In the genomic region with DNA sequence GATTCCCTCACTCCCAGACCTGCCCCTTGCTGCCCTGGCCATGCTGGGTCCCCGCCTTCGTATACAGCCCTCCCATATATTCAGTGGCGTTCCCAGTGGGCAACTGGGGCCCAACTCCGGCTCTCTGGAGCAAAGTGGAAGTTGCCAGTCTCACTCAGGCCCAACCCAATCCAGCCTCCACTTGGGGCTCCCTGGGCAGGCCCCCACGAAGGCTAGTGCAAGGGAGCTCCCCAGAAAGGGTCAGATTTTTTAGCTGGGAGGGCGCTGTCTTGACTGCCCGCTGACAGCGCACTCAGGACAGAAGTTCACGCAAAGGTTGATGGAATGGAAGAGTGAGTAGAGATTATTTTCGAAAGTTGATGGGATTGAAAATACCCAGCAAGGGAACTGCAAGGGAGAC, we compare ENCODE assay signal across 18 cellular contexts. TPM values are rescaled to one million over a fixed set of nuclear protein-coding genes. Genes with fewer than 3 reads are reported as not detected.
A peak's percentile ranks its signal among the peaks of the same experiment; 100 is the strongest.
DNase-seq lines count a peak whose midpoint lies in the region; ATAC-seq and TF ChIP-seq lines count a peak whose summit lies in the region.
"Had no signal": no experiment of that assay in that cellular context is flagged by ENCODE, and none has a peak within 500 bp of the region (broad histone marks: within the 10 kb centered on the region; RNA-seq: fewer than 3 reads in every experiment).

No MANE protein-coding gene starts in this region.

- H3K9me3 ChIP-seq in CD4-positive, CD25-positive, alpha-beta regulatory T cell (ENCODE audit: control insufficient read depth in 2 of 2, low read length in 2 of 2): no peaks in the 10 kb centered on the region
- H3K9me3 ChIP-seq in GM23248 (ENCODE audit: low read depth): no peaks in the 10 kb centered on the region
- no peaks in the 10 kb centered on the region for H3K9me3 ChIP-seq in endodermal cell (ENCODE audit: control insufficient read depth, low read length)
- H3K9me3 ChIP-seq: body of pancreas, MG63 had no signal

- H3K4me3 ChIP-seq in CD4-positive, CD25-positive, alpha-beta regulatory T cell (ENCODE audit: low read depth, low read length): no peak overlapping the region
- H3K4me3 ChIP-seq in GM23248: peak overlapping the region; percentile 41; the same call in 1 of the 2 replicates
- H3K4me3 ChIP-seq in endodermal cell (ENCODE audit: low read length): no peak overlapping the region
- H3K4me3 ChIP-seq: body of pancreas, MG63 had no signal

- H3K27ac Mint-ChIP-seq in CD4-positive, CD25-positive, alpha-beta regulatory T cell: no peak overlapping the region
- H3K27ac Mint-ChIP-seq in endodermal cell: no peak overlapping the region
- H3K27ac Mint-ChIP-seq in osteocyte (ENCODE audit: unreplicated experiment): no peak overlapping the region

- H3K9me2 ChIP-seq in GM23248 (ENCODE audit: insufficient read depth): no peaks in the 10 kb centered on the region

- peaks cover 0 to 3% (median 0%) of the 10 kb centered on the region in 7 donors for H3K9me3 Mint-ChIP-seq in CD4-positive, CD25-positive, alpha-beta regulatory T cell
- H3K9me3 Mint-ChIP-seq in endodermal cell (no peaks in the 10 kb centered on the region), osteocyte (ENCODE audit: unreplicated experiment) (no peaks in the 10 kb centered on the region)

- H3K9ac ChIP-seq in GM23248 (no peak overlapping the region), endodermal cell (ENCODE audit: extremely low read depth, low read length, poor library complexity, severe bottlenecking) (no peak overlapping the region)

- no peaks in the 10 kb centered on the region for H3K79me2 ChIP-seq in GM23248 (ENCODE audit: insufficient read depth)

- peak overlapping the region; percentile 57 to 82 (median 68) for H3K4me3 Mint-ChIP-seq in CD4-positive, CD25-positive, alpha-beta regulatory T cell
- H3K4me3 Mint-ChIP-seq in endodermal cell (peak overlapping the region; percentile 57), osteocyte (ENCODE audit: unreplicated experiment) (no peak overlapping the region)

- H3K27me3 ChIP-seq in CD4-positive, CD25-positive, alpha-beta regulatory T cell (ENCODE audit: control insufficient read depth, insufficient read depth, low read length): no peaks in the 10 kb centered on the region
- H3K27me3 ChIP-seq in GM23248 (replicated peaks; ENCODE audit: insufficient read depth) (no peaks in the 10 kb centered on the region), endodermal cell (ENCODE audit: control insufficient read depth, insufficient read depth, low read length, poor library complexity, severe bottlenecking) (no peaks in the 10 kb centered on the region)
- H3K27me3 ChIP-seq: body of pancreas, MG63 had no signal

- H2AFZ ChIP-seq in GM23248: no peak overlapping the region

- peaks cover 7% of the 10 kb centered on the region for H3K36me3 ChIP-seq in CD4-positive, CD25-positive, alpha-beta regulatory T cell (ENCODE audit: control insufficient read depth, insufficient read depth, low read length)
- peaks cover 10% of the 10 kb centered on the region; the same call in 1 of the 2 replicates for H3K36me3 ChIP-seq in GM23248 (ENCODE audit: low read depth)
- H3K36me3 ChIP-seq in endodermal cell (ENCODE audit: control insufficient read depth, insufficient read depth, low read length): peaks cover 43% of the 10 kb centered on the region

- H3K36me3 Mint-ChIP-seq in CD4-positive, CD25-positive, alpha-beta regulatory T cell: peaks cover 9% of the 10 kb centered on the region
- H3K36me3 Mint-ChIP-seq in endodermal cell (ENCODE audit: low read depth) (peaks cover 15% of the 10 kb centered on the region), osteocyte (ENCODE audit: unreplicated experiment) (peaks cover 15% of the 10 kb centered on the region)

- DNase-seq in CD4-positive, CD25-positive, alpha-beta regulatory T cell: no peak
- no peak for DNase-seq in GM23248
- no peak for DNase-seq in endodermal cell
- DNase-seq in osteocyte (ENCODE audit: extremely low spot score, unreplicated experiment): peak; percentile 72
- no peak for DNase-seq in AML-193 (lab: John Stamatoyannopoulos, UW)
- DNase-seq in NCI-H2196 (lab: John Stamatoyannopoulos, UW; ENCODE audit: unreplicated experiment): no peak
- DNase-seq: GF-D8; mammary epithelial cell; MG63; NCI-H2227 treated with DMSO at 0.1 percent for 48 hours; OCI-M1; stimulated activated CD4-positive, alpha-beta T cell treated with anti-CD3 and anti-CD28 coated beads, Interleukin-4, amount 100 ng/mL, for 4 hours had no signal

- no peak for ATAC-seq in CD4-positive, CD25-positive, alpha-beta regulatory T cell (ENCODE audit: low read depth in 2 of 2)
- ATAC-seq in GM19035 (IDR thresholded peaks at IDR 0.05; ENCODE audit: unreplicated experiment) (no peak), HG03521 (IDR thresholded peaks at IDR 0.05; ENCODE audit: unreplicated experiment) (no peak)
- ATAC-seq: HCT116 had no signal

- peaks cover 14 to 58% (median 31%) of the 10 kb centered on the region in 4 donors for H3K4me1 Mint-ChIP-seq in CD4-positive, CD25-positive, alpha-beta regulatory T cell
- H3K4me1 Mint-ChIP-seq in endodermal cell (peaks cover 27% of the 10 kb centered on the region), osteocyte (ENCODE audit: unreplicated experiment) (peaks cover 5% of the 10 kb centered on the region)

- no peaks in the 10 kb centered on the region; the same call in 1 of the 2 replicates for H3F3A ChIP-seq in GM23248 (ENCODE audit: insufficient read depth)

- H3K27me3 Mint-ChIP-seq in CD4-positive, CD25-positive, alpha-beta regulatory T cell: no peaks in the 10 kb centered on the region
- peaks cover 12% of the 10 kb centered on the region for H3K27me3 Mint-ChIP-seq in endodermal cell (ENCODE audit: insufficient read depth)
- no peaks in the 10 kb centered on the region for H3K27me3 Mint-ChIP-seq in osteocyte (ENCODE audit: unreplicated experiment)

- TF ChIP-seq CTCF in endodermal cell (conservative IDR thresholded peaks at IDR 0.05) (no peak), osteocyte (IDR thresholded peaks at IDR 0.05) (no peak)

- H3K4me2 ChIP-seq in GM23248 (ENCODE audit: unreplicated experiment): peak overlapping the region; percentile 68

- WGBS in GM23248 (ENCODE audit: low coverage in 1 of 2, low lambda C conversion rate in 2 of 2, missing lambda C conversion rate in 2 of 2), 2 experiments: 79 to 84% methylated on average over 9 to 10 of the region's 10 CpGs
- WGBS in endodermal cell (ENCODE audit: insufficient coverage in 1 of 2, insufficient read length in 1 of 2), 2 experiments: 95 to 96% methylated on average over 6 to 10 of the region's 10 CpGs

- H3K4me1 ChIP-seq in CD4-positive, CD25-positive, alpha-beta regulatory T cell (ENCODE audit: control insufficient read depth, insufficient read depth, low read length, poor library complexity, severe bottlenecking): peaks cover 31% of the 10 kb centered on the region
- H3K4me1 ChIP-seq in GM23248 (ENCODE audit: insufficient read depth) (no peaks in the 10 kb centered on the region; the same call in 1 of the 2 replicates), endodermal cell (ENCODE audit: control insufficient read depth, insufficient read depth, low read length) (peaks cover 25% of the 10 kb centered on the region)

- H4K20me1 ChIP-seq in GM23248 (ENCODE audit: insufficient read depth): no peaks in the 10 kb centered on the region

- no peak overlapping the region for H3K27ac ChIP-seq in CD4-positive, CD25-positive, alpha-beta regulatory T cell (ENCODE audit: insufficient read depth, low read length, poor library complexity, severe bottlenecking)
- no peak overlapping the region for H3K27ac ChIP-seq in GM23248
- no peak overlapping the region for H3K27ac ChIP-seq in endodermal cell (ENCODE audit: low read depth, low read length)
- H3K27ac ChIP-seq: body of pancreas had no signal

- in situ Hi-C loops in GM23248 (cut with MboI): no loop called here

RNA-seq across cellular contexts. Expression of a gene that starts 5.9 kb away (rescaled TPM):
- not detected for total RNA-seq in CD4-positive, CD25-positive, alpha-beta regulatory T cell
- under 1 TPM; 0.18 to 0.56 (median 0.23) TPM for polyA plus RNA-seq in CD4-positive, CD25-positive, alpha-beta regulatory T cell
- not detected in 2 replicates for total RNA-seq in GM23248 (2014; rRNA removed; shearing (Covaris generic))
- 0.42 and 0.55 TPM in 2 replicates for polyA plus RNA-seq in GM23248 (2016; fragmentation: Nextera tagmentation; extraction: Ambion mirVana)
- total RNA-seq in endodermal cell (1 to 10 TPM; 2.0 to 2.4 TPM), osteocyte (not detected in 2 replicates)
- 0.32 TPM for polyA plus RNA-seq in endodermal cell (2013, experiment 1 of 2)
- 0.46 TPM for polyA plus RNA-seq in endodermal cell (2013, experiment 2 of 2)
- total RNA-seq: body of pancreas; epithelial cell of proximal tubule; mammary epithelial cell; T-helper 1 cell treated with Interleukin-12 subunit alpha and Interleukin-12 subunit beta and Interleukin-4 antibody, amounts not matched to agents 30 ng/mL and 1 ng/mL, for 36 hours had no signal
- polyA plus RNA-seq: mammary epithelial cell had no signal

RNA-seq across cellular contexts. Expression of a gene that starts 9.3 kb away (rescaled TPM):
- total RNA-seq in CD4-positive, CD25-positive, alpha-beta regulatory T cell: 94.2 TPM
- polyA plus RNA-seq in CD4-positive, CD25-positive, alpha-beta regulatory T cell: 10 to 100 TPM; 38.4 to 54.3 (median 42.0) TPM
- total RNA-seq in GM23248 (2014; rRNA removed; shearing (Covaris generic)): 27.3 and 38.7 TPM in 2 replicates
- 24.6 and 27.1 TPM in 2 replicates for polyA plus RNA-seq in GM23248 (2016; fragmentation: Nextera tagmentation; extraction: Ambion mirVana)
- total RNA-seq in endodermal cell (10 to 100 TPM; 22.1 to 23.8 TPM), osteocyte (23.7 and 23.8 TPM in 2 replicates)
- 16.4 TPM for polyA plus RNA-seq in endodermal cell (2013, experiment 1 of 2)
- 15.6 TPM for polyA plus RNA-seq in endodermal cell (2013, experiment 2 of 2)

RNA-seq across cellular contexts. Expression of a gene that starts 24.0 kb away (rescaled TPM):
- 8.2 TPM for total RNA-seq in CD4-positive, CD25-positive, alpha-beta regulatory T cell
- 1 to 10 TPM; 2.2 to 6.3 (median 3.7) TPM for polyA plus RNA-seq in CD4-positive, CD25-positive, alpha-beta regulatory T cell
- total RNA-seq in GM23248 (2014; rRNA removed; shearing (Covaris generic)): 368 and 410 TPM in 2 replicates
- polyA plus RNA-seq in GM23248 (2016; fragmentation: Nextera tagmentation; extraction: Ambion mirVana): 454 and 461 TPM in 2 replicates
- total RNA-seq in endodermal cell: 100 to 1,000 TPM in 1 of 2 donors, 10 to 100 TPM in 1; 78.0 to 118 TPM
- 34.2 TPM for polyA plus RNA-seq in endodermal cell (2013, experiment 1 of 2)
- polyA plus RNA-seq in endodermal cell (2013, experiment 2 of 2): 32.7 TPM
- total RNA-seq in osteocyte: 31.5 and 32.3 TPM in 2 replicates

RNA-seq across cellular contexts. Expression of a gene that starts 35.8 kb away (rescaled TPM):
- 15.1 TPM for total RNA-seq in CD4-positive, CD25-positive, alpha-beta regulatory T cell
- polyA plus RNA-seq in CD4-positive, CD25-positive, alpha-beta regulatory T cell: 10 to 100 TPM; 19.5 to 23.5 (median 21.7) TPM
- total RNA-seq in GM23248 (2014; rRNA removed; shearing (Covaris generic)): 5.1 and 5.7 TPM in 2 replicates
- polyA plus RNA-seq in GM23248 (2016; fragmentation: Nextera tagmentation; extraction: Ambion mirVana): 27.9 and 30.0 TPM in 2 replicates
- total RNA-seq in endodermal cell: 10 to 100 TPM; 63.2 to 69.1 TPM
- polyA plus RNA-seq in endodermal cell (2013, experiment 1 of 2): 39.0 TPM
- 41.4 TPM for polyA plus RNA-seq in endodermal cell (2013, experiment 2 of 2)
- 37.4 and 37.7 TPM in 2 replicates for total RNA-seq in osteocyte

RNA-seq across cellular contexts. Expression of a gene that starts 43.7 kb away (rescaled TPM):
- total RNA-seq in CD4-positive, CD25-positive, alpha-beta regulatory T cell: 137 TPM
- 100 to 1,000 TPM in 1 of 4 donors, 10 to 100 TPM in 3; 80.3 to 102 (median 91.7) TPM for polyA plus RNA-seq in CD4-positive, CD25-positive, alpha-beta regulatory T cell
- total RNA-seq in GM23248 (2014; rRNA removed; shearing (Covaris generic)): 108 and 138 TPM in 2 replicates
- polyA plus RNA-seq in GM23248 (2016; fragmentation: Nextera tagmentation; extraction: Ambion mirVana): 190 and 198 TPM in 2 replicates
- total RNA-seq in endodermal cell (10 to 100 TPM; 83.3 to 90.1 TPM), osteocyte (137 and 140 TPM in 2 replicates)
- polyA plus RNA-seq in endodermal cell (2013, experiment 1 of 2): 77.8 TPM
- polyA plus RNA-seq in endodermal cell (2013, experiment 2 of 2): 69.9 TPM
